12 cellular contexts compared by ENCODE assay signal in the genomic region with DNA sequence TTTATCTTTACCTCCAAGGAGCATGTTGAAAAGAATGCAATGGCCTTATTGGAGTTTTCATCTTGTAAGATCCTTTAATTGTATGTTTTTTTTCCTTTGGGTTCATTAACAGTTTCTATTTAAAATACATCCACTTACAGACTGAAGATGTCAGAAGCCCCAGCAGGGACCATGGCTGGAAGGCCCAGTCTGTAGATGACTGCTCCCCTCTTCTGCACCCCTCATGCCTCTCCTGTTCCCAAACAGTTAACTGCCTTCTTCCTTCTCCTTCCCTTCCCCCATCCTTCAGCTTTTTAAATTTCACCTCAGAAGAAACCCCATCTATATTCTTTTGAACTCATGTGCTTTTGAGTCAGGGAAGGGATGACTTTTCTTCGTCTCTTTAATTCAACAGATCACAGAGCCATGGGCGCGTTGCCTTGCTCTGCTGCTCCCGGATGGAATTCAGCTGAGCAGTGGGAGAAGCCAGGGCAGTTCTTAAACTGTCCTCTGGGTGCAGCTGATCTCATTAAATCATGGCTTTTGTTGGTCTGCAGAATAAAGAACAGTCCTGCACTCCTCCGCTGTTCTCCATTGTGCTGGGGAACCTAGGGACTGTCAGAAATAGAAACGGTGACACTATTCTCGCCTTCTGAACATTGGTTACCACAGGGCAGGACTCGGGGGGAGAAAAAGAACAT.
DNase-seq lines count a peak whose midpoint lies in the region; ATAC-seq and TF ChIP-seq lines count a peak whose summit lies in the region.
"Had no signal": no experiment of that assay in that cellular context is flagged by ENCODE, and none has a peak within 500 bp of the region (broad histone marks: within the 10 kb centered on the region; RNA-seq: fewer than 3 reads in every experiment).

No MANE protein-coding gene starts in this region.

- ATAC-seq in HG03135 (IDR thresholded peaks at IDR 0.05; ENCODE audit: unreplicated experiment) (no peak), GM21381 (IDR thresholded peaks at IDR 0.05; ENCODE audit: unreplicated experiment) (no peak), GM18511 (IDR thresholded peaks at IDR 0.05; ENCODE audit: unreplicated experiment) (no peak)
- ATAC-seq: lower lobe of right lung had no signal

- no peak overlapping the region for H3K4ac ChIP-seq in H9 (ENCODE audit: low read depth, low read length)

- H3K79me1 ChIP-seq in H9 (ENCODE audit: insufficient read depth, low read depth, low read length, poor library complexity, severe bottlenecking) = no peaks in the 10 kb centered on the region

- H3K4me1 Mint-ChIP-seq in H9 = peaks cover 7% of the 10 kb centered on the region in 2 experiments
- H3K4me1 Mint-ChIP-seq in activated T-helper 2 cell treated with anti-CD3 and anti-CD28 coated beads, Interferon-gamma antibody, Interleukin-2, Interleukin-4, amounts not matched to agents 10 μg/mL and 5 μg/mL and 100 μg/mL, durations not matched to agents 14 hours and 24 hours and 36 hours (ENCODE audit: low read depth) = no peaks in the 10 kb centered on the region

- H3K9me3 Mint-ChIP-seq in H9 = no peaks in the 10 kb centered on the region
- H3K9me3 Mint-ChIP-seq in activated T-helper 2 cell treated with anti-CD3 and anti-CD28 coated beads, Interferon-gamma antibody, Interleukin-2, Interleukin-4, amounts not matched to agents 10 μg/mL and 5 μg/mL and 100 μg/mL, durations not matched to agents 14 hours and 24 hours and 36 hours = no peaks in the 10 kb centered on the region
- H3K9me3 Mint-ChIP-seq: T-helper 2 cell treated with Interferon-gamma antibody and Interleukin-4, amounts not matched to agents 5 μg/mL and 100 μg/mL, for 36 hours had no signal

- H3K27me3 Mint-ChIP-seq in H9 (ENCODE audit: low read depth) = no peaks in the 10 kb centered on the region; the same call in 1 of the 2 replicates
- H3K27me3 Mint-ChIP-seq in activated T-helper 2 cell treated with anti-CD3 and anti-CD28 coated beads, Interferon-gamma antibody, Interleukin-2, Interleukin-4, amounts not matched to agents 10 μg/mL and 5 μg/mL and 100 μg/mL, durations not matched to agents 14 hours and 24 hours and 36 hours (ENCODE audit: low read depth) = no peaks in the 10 kb centered on the region

- no peak overlapping the region for H3K23ac ChIP-seq in H9 (ENCODE audit: insufficient read length, low read depth, low read length)

- H3K23me2 ChIP-seq in H9 (ENCODE audit: insufficient read length, low read depth, low read length, poor library complexity, severe bottlenecking) = no peaks in the 10 kb centered on the region

- peak overlapping the region in 1 of 3 experiments; percentile 25; a peak in 2 of 7 replicates for H3K27ac Mint-ChIP-seq in H9
- no peak overlapping the region for H3K27ac Mint-ChIP-seq in activated T-helper 2 cell treated with anti-CD3 and anti-CD28 coated beads, Interferon-gamma antibody, Interleukin-2, Interleukin-4, amounts not matched to agents 10 μg/mL and 5 μg/mL and 100 μg/mL, durations not matched to agents 14 hours and 24 hours and 36 hours
- H3K27ac Mint-ChIP-seq: T-helper 2 cell treated with Interferon-gamma antibody and Interleukin-4, amounts not matched to agents 5 μg/mL and 100 μg/mL, for 36 hours had no signal

- no peak overlapping the region for H4K5ac ChIP-seq in H9 (ENCODE audit: insufficient read length, low read depth, low read length)

- H2BK12ac ChIP-seq in H9 (ENCODE audit: insufficient read length, low read depth, low read length) = no peak overlapping the region

- H2BK120ac ChIP-seq in H9 (ENCODE audit: low read depth, low read length, poor library complexity, severe bottlenecking) = no peak overlapping the region

- DNase-seq in H9 (peak; percentile 57), brain microvascular endothelial cell (peak; percentile 32), right atrium auricular region (ENCODE audit: low spot score) (no peak), putamen (ENCODE audit: low spot score) (peak; percentile 23)
- no peak for DNase-seq in activated T-helper 2 cell treated with anti-CD3 and anti-CD28 coated beads, Interferon-gamma antibody, Interleukin-2, Interleukin-4, amounts not matched to agents 10 μg/mL and 5 μg/mL and 100 μg/mL, durations not matched to agents 14 hours and 24 hours and 36 hours (ENCODE audit: low spot score)
- DNase-seq: cortex of kidney; lower lobe of right lung; stimulated activated naive CD4-positive, alpha-beta T cell had no signal

- no CpG with 5 or more reads among the region's 8 CpGs for WGBS in H9 (ENCODE audit: extremely low coverage, insufficient read length, low lambda C conversion rate)

- H4K91ac ChIP-seq in H9 (ENCODE audit: insufficient read length, low read depth, low read length) = no peak overlapping the region

- H2BK20ac ChIP-seq in H9 (ENCODE audit: low read depth, low read length, poor library complexity, severe bottlenecking) = no peak overlapping the region

- H3K56ac ChIP-seq in H9 (ENCODE audit: insufficient read length, low read depth, low read length) = no peak overlapping the region

- no peak overlapping the region for H3T11ph ChIP-seq in H9 (ENCODE audit: low read length)

- TF ChIP-seq CTCF in H9 (conservative IDR thresholded peaks at IDR 0.05) (peak; percentile 60), brain microvascular endothelial cell (IDR thresholded peaks at IDR 0.05; ENCODE audit: low read depth, low read length, missing control alignments) (peak; percentile 54), right atrium auricular region (IDR thresholded peaks at IDR 0.05) (peak; percentile 18 to 50)

- H3K27ac ChIP-seq in H9 (ENCODE audit: insufficient read length, low read depth, low read length) (no peak overlapping the region), brain microvascular endothelial cell (no peak overlapping the region), right atrium auricular region (peak overlapping the region in 1 of 2 donors; percentile 74)
- H3K27ac ChIP-seq: lower lobe of right lung had no signal

- no peak overlapping the region for H2AFZ ChIP-seq in H9 (ENCODE audit: low read length)

- H3K9me3 ChIP-seq in H9 (ENCODE audit: control insufficient read depth, low read depth, low read length) = no peaks in the 10 kb centered on the region
- no peaks in the 10 kb centered on the region for H3K9me3 ChIP-seq in right atrium auricular region
- H3K9me3 ChIP-seq: lower lobe of right lung had no signal

- no peak overlapping the region for H2AK5ac ChIP-seq in H9 (ENCODE audit: insufficient read length, low read length)

- no peaks in the 10 kb centered on the region for H4K20me1 ChIP-seq in H9 (ENCODE audit: control insufficient read depth, insufficient read depth, insufficient read length)

- H3K14ac ChIP-seq in H9 (ENCODE audit: insufficient read depth, low read length) = no peak overlapping the region

- no peak overlapping the region for H2BK5ac ChIP-seq in H9 (ENCODE audit: insufficient read length, low read length)

- intact Hi-C loops in activated T-helper 2 cell treated with anti-CD3 and anti-CD28 coated beads, Interferon-gamma antibody, Interleukin-2, Interleukin-4, amounts not matched to agents 10 μg/mL and 5 μg/mL and 100 μg/mL, durations not matched to agents 14 hours and 24 hours and 36 hours (cut with micrococcal nuclease) = no loop called here

- no peaks in the 10 kb centered on the region for H3K36me3 Mint-ChIP-seq in H9 (ENCODE audit: insufficient read depth in 1 of 3, low read depth in 3 of 3)
- H3K36me3 Mint-ChIP-seq in activated T-helper 2 cell treated with anti-CD3 and anti-CD28 coated beads, Interferon-gamma antibody, Interleukin-2, Interleukin-4, amounts not matched to agents 10 μg/mL and 5 μg/mL and 100 μg/mL, durations not matched to agents 14 hours and 24 hours and 36 hours (ENCODE audit: low read depth) = no peaks in the 10 kb centered on the region

- no peak overlapping the region for H3K18ac ChIP-seq in H9 (ENCODE audit: insufficient read length, low read depth, low read length)

- H3K4me3 Mint-ChIP-seq in H9 = no peak overlapping the region
- H3K4me3 Mint-ChIP-seq in activated T-helper 2 cell treated with anti-CD3 and anti-CD28 coated beads, Interferon-gamma antibody, Interleukin-2, Interleukin-4, amounts not matched to agents 10 μg/mL and 5 μg/mL and 100 μg/mL, durations not matched to agents 14 hours and 24 hours and 36 hours (ENCODE audit: low read depth) = no peak overlapping the region
- H3K4me3 Mint-ChIP-seq: T-helper 2 cell treated with Interferon-gamma antibody and Interleukin-4, amounts not matched to agents 5 μg/mL and 100 μg/mL, for 36 hours had no signal

- in situ Hi-C loops in brain microvascular endothelial cell (cut with HindIII; ENCODE audit: low pct_ligation_motif_present, low sequenced_read_pairs) = no loop called here

- H3K4me3 ChIP-seq in brain microvascular endothelial cell (ENCODE audit: low read depth, low read length) = no peak overlapping the region
- H3K4me3 ChIP-seq in right atrium auricular region = no peak overlapping the region
- H3K4me3 ChIP-seq: lower lobe of right lung had no signal

- no peaks in the 10 kb centered on the region; the same call in 1 of the 2 replicates for H3K4me1 ChIP-seq in H9 (ENCODE audit: insufficient read depth, low read length)
- H3K4me1 ChIP-seq in right atrium auricular region = no peaks in the 10 kb centered on the region
- H3K4me1 ChIP-seq: lower lobe of right lung had no signal

- no peak overlapping the region for H3K9ac ChIP-seq in H9 (ENCODE audit: extremely low read depth, insufficient read length, low read length)

- H2BK15ac ChIP-seq in H9 (ENCODE audit: low read depth, low read length) = no peak overlapping the region

- no peaks in the 10 kb centered on the region for H3K36me3 ChIP-seq in brain microvascular endothelial cell (replicated peaks)
- H3K36me3 ChIP-seq in right atrium auricular region = no peaks in the 10 kb centered on the region
- H3K36me3 ChIP-seq: lower lobe of right lung had no signal

- no peaks in the 10 kb centered on the region for H3K79me2 ChIP-seq in H9 (ENCODE audit: insufficient read depth, low read length)

- no peak overlapping the region for H3K4me2 ChIP-seq in H9 (ENCODE audit: insufficient read depth, insufficient read length, low read length)

- H4K8ac ChIP-seq in H9 (replicated peaks; ENCODE audit: insufficient read length, low read depth, low read length) = no peak overlapping the region

- no peaks in the 10 kb centered on the region for H3K27me3 ChIP-seq in H9 (ENCODE audit: insufficient read depth, low read length)
- H3K27me3 ChIP-seq in brain microvascular endothelial cell (replicated peaks) = no peaks in the 10 kb centered on the region
- H3K27me3 ChIP-seq in right atrium auricular region = no peaks in the 10 kb centered on the region

Comparison
In these comparisons a context has a peak if more than half of its experiments do, and no peak if none do; other contexts are left out.
1. DNase-seq: peak in H9 (single experiment), brain microvascular endothelial cell (single experiment) and putamen (single experiment); none in right atrium auricular region (single experiment) and activated T-helper 2 cell treated with anti-CD3 and anti-CD28 coated beads, Interferon-gamma antibody, Interleukin-2, Interleukin-4, amounts not matched to agents 10 μg/mL and 5 μg/mL and 100 μg/mL, durations not matched to agents 14 hours and 24 hours and 36 hours (single experiment).
2. Peak in every context shown above with its lines, with median percentiles within 50 percentile points of each other: CTCF ChIP-seq.